8 cellular contexts compared by ENCODE assay signal in the genomic region with DNA sequence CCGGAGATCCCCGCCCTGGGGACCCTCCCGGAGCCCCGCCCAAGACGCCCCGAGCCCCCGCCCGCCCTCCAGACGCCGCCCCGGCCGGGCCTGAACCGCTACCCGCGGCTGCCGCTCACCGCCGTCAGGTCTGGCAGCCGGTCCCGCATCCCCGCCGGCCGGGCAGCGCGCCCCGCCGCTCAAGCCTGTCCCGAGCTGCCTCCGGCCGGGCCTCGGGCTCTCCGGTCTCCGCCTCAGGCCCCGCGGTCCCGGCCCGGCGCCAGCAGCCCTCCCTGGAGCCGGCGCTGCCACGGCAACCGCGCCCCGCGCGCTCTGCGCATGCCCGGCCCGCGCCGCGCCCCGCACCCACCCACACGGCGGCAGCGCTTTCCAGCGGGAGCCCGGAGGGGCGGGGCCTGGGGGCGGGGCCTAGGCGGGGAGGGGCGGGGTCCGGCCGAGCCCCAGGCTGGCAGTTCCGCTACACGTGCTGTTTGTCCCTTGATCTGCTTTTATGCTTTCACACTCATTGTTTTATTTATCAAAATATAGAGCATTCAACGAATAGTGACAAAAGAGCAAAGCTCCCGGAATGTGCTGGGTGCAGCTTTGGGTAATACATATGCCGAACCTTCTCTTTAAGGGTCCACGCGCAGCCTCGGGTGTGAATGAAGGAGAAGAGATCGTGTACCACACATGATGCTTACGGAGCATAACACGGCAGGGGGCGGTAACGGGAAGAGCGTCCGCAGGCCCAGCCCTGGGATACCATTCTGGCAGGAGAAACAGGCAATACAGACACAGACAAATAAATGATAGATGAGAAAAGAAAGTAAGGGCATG. TPM values are rescaled to one million over a fixed set of nuclear protein-coding genes. Genes with fewer than 3 reads are reported as not detected.
DNase-seq lines count a peak whose midpoint lies in the region; ATAC-seq lines count a peak whose summit lies in the region.

A gene (minus strand): TSS at position 300 of the 819 bp plus-strand sequence. CDS start 151 bp downstream, at position 149.

- peaks cover 14% of the 10 kb centered on the region for H3K79me1 ChIP-seq in mesenchymal stem cell (replicated peaks; ENCODE audit: low read length, poor library complexity, severe bottlenecking)

- H3K18ac ChIP-seq in mesenchymal stem cell (ENCODE audit: low read depth in 1 of 2, low read length in 2 of 2), result peak within 1 kb of the TSS; percentile 81 to 96

- H2BK120ac ChIP-seq in mesenchymal stem cell (ENCODE audit: low read depth, low read length), result peak within 1 kb of the TSS; percentile 95

- no peaks in the 10 kb centered on the region for H3K27me3 ChIP-seq in effector memory CD4-positive, alpha-beta T cell (replicated peaks; ENCODE audit: control insufficient read depth, insufficient read depth, low read length, poor library complexity, severe bottlenecking)
- H3K27me3 ChIP-seq in mesenchymal stem cell (ENCODE audit: control insufficient read depth in 1 of 2, insufficient read depth in 1 of 2, low read length in 2 of 2), result no peaks in the 10 kb centered on the region

- peak within 1 kb of the TSS; percentile 92 for H2AFZ ChIP-seq in mesenchymal stem cell (ENCODE audit: low read depth, low read length)

- no peak within 1 kb of the TSS for H2AK5ac ChIP-seq in mesenchymal stem cell (ENCODE audit: low read length, severe bottlenecking)

- H3K9me3 ChIP-seq in effector memory CD4-positive, alpha-beta T cell (ENCODE audit: control insufficient read depth, low read length), result no peaks in the 10 kb centered on the region
- no peaks in the 10 kb centered on the region for H3K9me3 ChIP-seq in mesenchymal stem cell (ENCODE audit: control insufficient read depth, low read length)

- H4K91ac ChIP-seq in mesenchymal stem cell (ENCODE audit: low read length), result no peak within 1 kb of the TSS

- peak within 1 kb of the TSS; percentile 94 for H2BK15ac ChIP-seq in mesenchymal stem cell (ENCODE audit: low read depth, poor library complexity, severe bottlenecking)

- H2BK12ac ChIP-seq in mesenchymal stem cell (ENCODE audit: low read length in 2 of 2), result peak within 1 kb of the TSS in 1 of 2 experiments; percentile 39

- H2BK5ac ChIP-seq in mesenchymal stem cell (ENCODE audit: low read depth, low read length, poor library complexity, severe bottlenecking), result peak within 1 kb of the TSS; percentile 94

- peak within 1 kb of the TSS in 1 of 2 experiments; percentile 95 for H3K14ac ChIP-seq in mesenchymal stem cell (ENCODE audit: low read length in 2 of 2)

- peak within 1 kb of the TSS; percentile 61 for H4K8ac ChIP-seq in mesenchymal stem cell (ENCODE audit: low read length)

- peak; percentile 76 for ATAC-seq in GM19438 (IDR thresholded peaks at IDR 0.05; ENCODE audit: low read depth, unreplicated experiment)
- ATAC-seq in HG03565 (IDR thresholded peaks at IDR 0.05; ENCODE audit: unreplicated experiment), result peak; percentile 81

- no peak within 1 kb of the TSS for H3K23ac ChIP-seq in mesenchymal stem cell (ENCODE audit: low read length in 2 of 2)

- 2% methylated on average over 69 of the region's 79 CpGs for WGBS in mesenchymal stem cell

- no peaks in the 10 kb centered on the region for H3K36me3 ChIP-seq in effector memory CD4-positive, alpha-beta T cell (ENCODE audit: control insufficient read depth, insufficient read depth, low read length)
- H3K36me3 ChIP-seq in mesenchymal stem cell (ENCODE audit: control insufficient read depth in 1 of 2, insufficient read depth in 2 of 2, low read depth in 1 of 2, low read length in 2 of 2), result no peaks in the 10 kb centered on the region

- DNase-seq in CMK (ENCODE audit: low read depth), result peak; percentile 54
- DNase-seq in NCI-H82 treated with DMSO at 0.1 percent for 48 hours (lab: John Stamatoyannopoulos, UW; ENCODE audit: unreplicated experiment), result peak; percentile 63
- peak; percentile 83 to 84 (median 84) for DNase-seq in effector memory CD4-positive, alpha-beta T cell
- peak; percentile 84 for DNase-seq in mesenchymal stem cell
- peak; percentile 70 for DNase-seq in stimulated activated CD8-positive, alpha-beta memory T cell treated with anti-CD3 and anti-CD28 coated beads, Interleukin-12 subunit alpha, Interleukin-12 subunit beta, amount 100 ng/mL, for 24 hours (ENCODE audit: extremely low read depth)

- CTCF ChIA-PET in activated CD8-positive, alpha-beta memory T cell treated with anti-CD3 and anti-CD28 coated beads for 36 hours (lab: Charles Lee), result interaction anchor here (1.3 to 2.3 kb wide), 2 partner anchors 12 to 31 kb away, joined by 6 to 8 read pairs; no protein-coding TSS in a partner anchor

- H3K4ac ChIP-seq in mesenchymal stem cell (ENCODE audit: low read depth in 1 of 2, low read length in 2 of 2), result peak within 1 kb of the TSS in 1 of 2 experiments; percentile 89

- no peaks in the 10 kb centered on the region for H3K4me1 ChIP-seq in effector memory CD4-positive, alpha-beta T cell (ENCODE audit: control insufficient read depth, insufficient read depth, low read length, poor library complexity, severe bottlenecking)
- peaks cover 16% of the 10 kb centered on the region for H3K4me1 ChIP-seq in mesenchymal stem cell (ENCODE audit: control insufficient read depth, insufficient read depth, low read depth, low read length)

- H3K27ac ChIP-seq in effector memory CD4-positive, alpha-beta T cell (ENCODE audit: insufficient read depth, low read length, poor library complexity, severe bottlenecking), result peak within 1 kb of the TSS; percentile 55
- H3K27ac ChIP-seq in mesenchymal stem cell (ENCODE audit: low read length, poor library complexity, severe bottlenecking), result no peak within 1 kb of the TSS

- H3K4me3 ChIP-seq in effector memory CD4-positive, alpha-beta T cell (ENCODE audit: insufficient read depth, low read depth, low read length, poor library complexity, severe bottlenecking), result peak within 1 kb of the TSS; percentile 70
- H3K4me3 ChIP-seq in mesenchymal stem cell (ENCODE audit: insufficient read depth in 1 of 2, low read depth in 1 of 2, low read length in 2 of 2), result peak within 1 kb of the TSS; percentile 91 to 94

- POLR2A ChIA-PET in activated CD8-positive, alpha-beta memory T cell treated with anti-CD3 and anti-CD28 coated beads for 36 hours (lab: Charles Lee), result interaction anchor here (0.9 kb wide), 1 partner anchor 32 kb away, joined by 8 read pairs; no protein-coding TSS in a partner anchor

- peak within 1 kb of the TSS; percentile 93 for H3K4me2 ChIP-seq in mesenchymal stem cell (ENCODE audit: low read length, poor library complexity, severe bottlenecking)

- H3K9ac ChIP-seq in mesenchymal stem cell (ENCODE audit: low read length), result peak within 1 kb of the TSS; percentile 91

RNA-seq across cellular contexts. Expression of the gene that starts here (rescaled TPM):
- total RNA-seq in activated CD8-positive, alpha-beta memory T cell treated with anti-CD3 and anti-CD28 coated beads for 36 hours, result 10 to 100 TPM; 19.0 to 19.4 TPM
- 45.7 TPM for polyA plus RNA-seq in mesenchymal stem cell (2013, experiment 1 of 2)
- 44.7 TPM for polyA plus RNA-seq in mesenchymal stem cell (2013, experiment 2 of 2)
